ENCODE assay signal across 8 cellular contexts in the genomic region with DNA sequence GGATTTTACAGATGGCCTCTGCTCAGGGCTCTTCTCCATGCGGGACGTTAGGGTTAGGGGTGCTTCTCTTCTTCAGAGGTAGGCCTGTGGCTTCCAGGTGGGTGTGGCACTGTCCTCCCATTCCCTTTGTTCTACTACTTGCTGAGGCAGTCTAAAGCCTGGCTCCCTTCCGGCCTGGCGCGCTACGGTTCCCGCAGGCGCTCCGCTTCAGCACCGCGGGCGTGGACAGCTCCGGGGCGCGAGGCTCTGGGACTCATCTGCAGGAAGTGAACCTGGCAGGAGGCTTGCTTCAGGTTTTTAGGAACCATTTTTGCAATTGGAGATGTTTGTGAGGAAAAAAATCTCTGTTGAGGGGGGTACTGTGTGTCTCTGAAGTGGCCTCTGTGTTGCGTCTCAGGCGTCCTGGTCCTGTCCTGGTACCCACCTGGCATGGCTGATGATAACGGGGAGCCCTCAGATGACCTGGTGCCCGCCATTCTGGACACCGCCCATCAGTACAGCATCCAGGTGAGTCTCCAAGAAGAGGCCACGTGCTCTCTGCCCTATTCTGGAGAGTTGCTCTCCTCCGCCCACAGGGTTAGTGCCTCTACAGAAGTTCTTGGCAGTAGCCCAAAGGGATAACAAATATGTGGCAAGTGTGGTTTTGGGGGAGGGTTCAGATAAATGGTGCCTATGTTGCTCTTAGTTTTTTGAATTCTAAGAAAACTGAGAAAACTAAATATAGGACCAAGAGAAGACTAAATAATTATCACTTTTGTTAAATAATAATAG. TPM values are rescaled to one million over a fixed set of nuclear protein-coding genes. Genes with fewer than 3 reads are reported as not detected.
A peak's percentile ranks its signal among the peaks of the same experiment; 100 is the strongest.
DNase-seq lines count a peak whose midpoint lies in the region; ATAC-seq, FAIRE-seq and TF ChIP-seq lines count a peak whose summit lies in the region.

No MANE protein-coding gene starts in this region.

- WGBS in right cardiac atrium = 27% methylated on average over 22 of the region's 22 CpGs
- WGBS in small intestine, 3 donors = 27 to 29% (median 29%) methylated on average over 22 of the region's 22 CpGs

- no peaks in the 10 kb centered on the region for H3K27me3 ChIP-seq in right cardiac atrium (ENCODE audit: control insufficient read depth, insufficient read depth)
- H3K27me3 ChIP-seq in small intestine (ENCODE audit: control insufficient read depth in 2 of 2, insufficient read depth in 2 of 2, low read length in 2 of 2) = no peaks in the 10 kb centered on the region

- DNase-seq in GM13976 (ENCODE audit: low spot score) (peak; percentile 63), NCI-H526 treated with DMSO at 0.1 percent for 48 hours (lab: John Stamatoyannopoulos, UW) (peak; percentile 54), right cardiac atrium (peak; percentile 61 to 85 (median 83)), small intestine (peak; percentile 39), pons (ENCODE audit: low spot score) (no peak), G401 (ENCODE audit: low spot score) (no peak)
- DNase-seq in activated effector memory CD4-positive, alpha-beta T cell treated with anti-CD3 and anti-CD28 coated beads, Interleukin-2, amount 50 U/mL, for 16 hours = peak; percentile 76

- no peak for TF ChIP-seq CTCF in GM13976 (IDR thresholded peaks at IDR 0.05; ENCODE audit: borderline replicate concordance, control extremely low read depth, extremely low read depth, insufficient read depth, missing control alignments)

- in situ Hi-C loops in GM13976 (cut with MboI; ENCODE audit: low sequenced_read_pairs, unreplicated experiment) (no loop called here), G401 (cut with HindIII; ENCODE audit: low sequenced_read_pairs) (no loop called here)

- H3K4me3 ChIP-seq in right cardiac atrium (ENCODE audit: low read length) = no peak overlapping the region
- H3K4me3 ChIP-seq in small intestine (ENCODE audit: low read depth in 1 of 2, low read length in 2 of 2) = no peak overlapping the region

- H3K27ac ChIP-seq in right cardiac atrium (ENCODE audit: low read length) (no peak overlapping the region), small intestine (ENCODE audit: low read depth in 1 of 2, low read length in 1 of 2) (no peak overlapping the region)

- no peak for FAIRE-seq in small intestine (lab: Jason Lieb, UNC)

- H3K36me3 ChIP-seq in small intestine (ENCODE audit: control insufficient read depth in 2 of 2, insufficient read depth in 2 of 2, low read length in 2 of 2) = no peaks in the 10 kb centered on the region

- intact Hi-C loops in right cardiac atrium (cut with DNase I) = no loop called here

- ATAC-seq in right cardiac atrium (peak; percentile 43 to 72), HG03135 (IDR thresholded peaks at IDR 0.05; ENCODE audit: unreplicated experiment) (no peak)

- H3K4me1 ChIP-seq in right cardiac atrium (ENCODE audit: control insufficient read depth, insufficient read depth, low read length) (no peaks in the 10 kb centered on the region), small intestine (ENCODE audit: control insufficient read depth in 2 of 2, insufficient read depth in 1 of 2, low read depth in 1 of 2, low read length in 1 of 2) (peaks cover 0 to 4% of the 10 kb centered on the region in 2 donors)

- H3K9me3 ChIP-seq in right cardiac atrium (ENCODE audit: control insufficient read depth, low read length) (no peaks in the 10 kb centered on the region), small intestine (ENCODE audit: control insufficient read depth, low read depth) (no peaks in the 10 kb centered on the region)

RNA-seq across cellular contexts. Expression of gene MANEAL, which starts 1.9 kb away (rescaled TPM):
- total RNA-seq in right cardiac atrium = 1 to 10 TPM in 3 of 4 donors, under 1 TPM in 1; 0.69 to 1.5 (median 1.2) TPM
- polyA plus RNA-seq in right cardiac atrium (0.93 TPM), small intestine (1 to 10 TPM in 1 of 3 donors, under 1 TPM in 2; 0.81 to 6.1 (median 0.89) TPM)
- total RNA-seq in G401 (2014; rRNA removed; shearing (Covaris generic)) = 22.0 and 31.3 TPM in 2 replicates

RNA-seq across cellular contexts. Expression of gene C1orf122, which starts 12.1 kb away (rescaled TPM):
- 10 to 100 TPM; 45.5 to 61.2 (median 55.5) TPM for total RNA-seq in right cardiac atrium
- polyA plus RNA-seq in right cardiac atrium (84.0 TPM), small intestine (10 to 100 TPM; 38.4 to 44.0 (median 38.9) TPM)
- total RNA-seq in G401 (2014; rRNA removed; shearing (Covaris generic)) = 99.0 and 128 TPM in 2 replicates

RNA-seq across cellular contexts. Expression of gene YRDC, which starts 12.5 kb away (rescaled TPM):
- total RNA-seq in right cardiac atrium = 1 to 10 TPM; 4.0 to 8.4 (median 5.8) TPM
- 5.7 TPM for polyA plus RNA-seq in right cardiac atrium
- 10 to 100 TPM; 14.3 to 15.7 (median 14.5) TPM for polyA plus RNA-seq in small intestine
- total RNA-seq in G401 (2014; rRNA removed; shearing (Covaris generic)) = 35.1 and 36.4 TPM in 2 replicates

RNA-seq across cellular contexts. Expression of gene EPHA10, which starts 30.6 kb away (rescaled TPM):
- total RNA-seq in right cardiac atrium = 1 to 10 TPM in 1 of 4 donors, under 1 TPM in 3; 0.11 to 1.1 (median 0.36) TPM
- 0.36 TPM for polyA plus RNA-seq in right cardiac atrium
- polyA plus RNA-seq in small intestine = 1 to 10 TPM; 1.9 to 5.4 (median 5.1) TPM
- 0.17 and 0.49 TPM in 2 replicates for total RNA-seq in G401 (2014; rRNA removed; shearing (Covaris generic))

Comparison
In these comparisons a context has a peak if more than half of its experiments do, and no peak if none do; other contexts are left out.
1. DNase-seq: peak in GM13976 (single experiment), NCI-H526 treated with DMSO at 0.1 percent for 48 hours (single experiment), activated effector memory CD4-positive, alpha-beta T cell treated with anti-CD3 and anti-CD28 coated beads, Interleukin-2, amount 50 U/mL, for 16 hours (single experiment), right cardiac atrium (3 of 3) and small intestine (single experiment); none in pons (single experiment) and G401 (single experiment).